Comparison of ENCODE assay signal across 20 cellular contexts in the genomic region with DNA sequence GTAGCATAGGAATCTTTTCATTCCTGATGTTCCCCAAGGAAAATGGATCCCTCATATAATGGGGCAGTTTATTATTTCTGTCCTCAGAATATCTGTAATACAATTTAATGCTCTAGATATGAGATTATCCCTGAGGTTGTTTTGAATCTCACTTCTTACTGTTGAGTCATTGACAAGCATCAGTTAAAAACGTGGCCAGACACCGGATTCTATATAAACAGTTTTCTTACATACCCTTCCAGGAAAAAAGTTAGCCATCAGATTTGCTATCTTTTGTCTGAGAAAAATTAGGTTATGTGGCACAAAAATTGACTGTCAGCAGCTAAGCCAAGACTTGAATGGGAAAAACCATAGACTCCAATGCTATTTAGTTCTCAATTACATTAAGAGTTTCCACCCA.
"Had no signal": no experiment of that assay in that cellular context is flagged by ENCODE, and none has a peak within 500 bp of the region (broad histone marks: within the 10 kb centered on the region; RNA-seq: fewer than 3 reads in every experiment).

No MANE protein-coding gene starts in this region.

- H3K36me3 ChIP-seq: ascending aorta, esophagus squamous epithelium, gastrocnemius medialis, right lobe of liver, thoracic aorta, uterus had no signal

- DNase-seq: activated CD4-positive, alpha-beta T cell treated with anti-CD3 and anti-CD28 coated beads for 36 hours; activated CD4-positive, CD25-positive, alpha-beta regulatory T cell; activated CD8-positive, alpha-beta memory T cell treated with anti-CD3 and anti-CD28 coated beads, Interleukin-2, amount 10 ng/mL, durations not matched to agents 7 days and 5 days; activated CD8-positive, alpha-beta T cell treated with anti-CD3 and anti-CD28 coated beads, Interleukin-2, amount 10 ng/mL, durations not matched to agents 7 days and 5 days; activated T-cell treated with anti-CD3 and anti-CD28 coated beads, Interleukin-2, amount 50 U/mL, for 48 hours; esophagus squamous epithelium; gastrocnemius medialis; glutamatergic neuron; left colon; mammary epithelial cell; naive thymus-derived CD8-positive, alpha-beta T cell; occipital lobe; right lobe of liver; stimulated activated CD4-positive, alpha-beta T cell treated with anti-CD3 and anti-CD28 coated beads, Interleukin-4, amount 100 ng/mL, for 24 hours; trophoblast cell; uterus had no signal

- H3K27ac ChIP-seq: ascending aorta, epithelial cell of prostate, esophagus squamous epithelium, gastrocnemius medialis, right lobe of liver, thoracic aorta, uterus had no signal

- ATAC-seq: activated CD4-positive, alpha-beta T cell treated with anti-CD3 and anti-CD28 coated beads for 36 hours; activated CD8-positive, alpha-beta memory T cell treated with anti-CD3 and anti-CD28 coated beads, Interleukin-2, amount 10 ng/mL, durations not matched to agents 7 days and 5 days; activated CD8-positive, alpha-beta T cell treated with anti-CD3 and anti-CD28 coated beads, Interleukin-2, amount 10 ng/mL, durations not matched to agents 7 days and 5 days; gastrocnemius medialis; left colon; naive thymus-derived CD8-positive, alpha-beta T cell; right lobe of liver; stimulated activated effector memory CD8-positive, alpha-beta T cell treated with anti-CD3 and anti-CD28 coated beads, Interleukin-12 subunit alpha, Interleukin-12 subunit beta, amount 100 ng/mL, for 72 hours had no signal

- H3K27me3 ChIP-seq: ascending aorta, esophagus squamous epithelium, gastrocnemius medialis, right lobe of liver, uterus had no signal

- H3K9me3 ChIP-seq: ascending aorta, esophagus squamous epithelium, gastrocnemius medialis, right lobe of liver, thoracic aorta, uterus had no signal

- H3K4me1 ChIP-seq: ascending aorta, esophagus squamous epithelium, gastrocnemius medialis, right lobe of liver, uterus had no signal

- H3K4me3 ChIP-seq: ascending aorta, esophagus squamous epithelium, gastrocnemius medialis, right lobe of liver, thoracic aorta, uterus had no signal
